In genomic region chr4:10655968-10656367, GRCh38 we compare ENCODE assay signal across 13 cellular contexts. TPM values are rescaled to one million over a fixed set of nuclear protein-coding genes. Genes with fewer than 3 reads are reported as not detected.
DNase-seq lines count a peak whose midpoint lies in the region; ATAC-seq lines count a peak whose summit lies in the region.
"Had no signal": no experiment of that assay in that cellular context is flagged by ENCODE, and none has a peak within 500 bp of the region (broad histone marks: within the 10 kb centered on the region; RNA-seq: fewer than 3 reads in every experiment).

No MANE protein-coding gene starts in this region.

- ATAC-seq in GM19455 (IDR thresholded peaks at IDR 0.05; ENCODE audit: unreplicated experiment): no peak

- DNase-seq in DMS53 (lab: John Stamatoyannopoulos, UW) (peak; percentile 32), HS-5 (ENCODE audit: low read depth) (peak; percentile 46), amniotic epithelial cell (ENCODE audit: low read depth) (peak; percentile 59), lung microvascular endothelial cell (ENCODE audit: low read depth in 2 of 2) (peak; percentile 47 to 91), NCI-H1092 (lab: John Stamatoyannopoulos, UW) (no peak), NCI-H2196 (lab: John Stamatoyannopoulos, UW; ENCODE audit: unreplicated experiment) (no peak)
- DNase-seq in stimulated activated naive CD4-positive, alpha-beta T cell (lab: John Stamatoyannopoulos, UW): no peak
- DNase-seq: NCI-H2171; stimulated activated CD4-positive, alpha-beta T cell treated with anti-CD3 and anti-CD28 coated beads, Interleukin-12 subunit alpha, Interleukin-12 subunit beta, amount 100 ng/mL, for 4 hours; stimulated activated naive CD4-positive, alpha-beta T cell treated with Interleukin-2 at 50 U/mL for 16 hours had no signal

RNA-seq across cellular contexts. Expression of gene CLNK, which starts 28.6 kb away (rescaled TPM):
- not detected in 2 replicates for total RNA-seq in lung microvascular endothelial cell
- total RNA-seq: hepatocyte, SK-MEL-5 had no signal

Comparison
In these comparisons a context has a peak if more than half of its experiments do, and no peak if none do; other contexts are left out.
1. DNase-seq: peak in DMS53 (single experiment), HS-5 (single experiment), amniotic epithelial cell (single experiment) and lung microvascular endothelial cell (2 of 2); none in stimulated activated naive CD4-positive, alpha-beta T cell (0 of 6), NCI-H1092 (single experiment) and NCI-H2196 (single experiment).